Comparison of ENCODE assay signal across 8 cellular contexts in genomic region chrX:123648028-123648810, GRCh38.
DNase-seq lines count a peak whose midpoint lies in the region; ATAC-seq and TF ChIP-seq lines count a peak whose summit lies in the region.

No MANE protein-coding gene starts in this region.

- in situ Hi-C loops in transverse colon (cut with MboI; ENCODE audit: low pct_ligation_motif_present in 1 of 4, low pct_unique_long_range_greater_than_20kb in 1 of 4, low sequenced_read_pairs in 3 of 4), result no loop called here

- TF ChIP-seq POLR2A in transverse colon (IDR thresholded peaks at IDR 0.05), result no peak

- H3K36me3 Mint-ChIP-seq in activated naive CD4-positive, alpha-beta T cell treated with anti-CD3 and anti-CD28 coated beads for 36 hours (ENCODE audit: low read depth), result peaks cover 24% of the 10 kb centered on the region
- peaks cover 33% of the 10 kb centered on the region for H3K36me3 Mint-ChIP-seq in activated B cell treated with CpG ODN at 0.5 μM for 24 hours (ENCODE audit: low read depth)

- ATAC-seq in activated B cell treated with CpG ODN at 0.5 μM for 24 hours (ENCODE audit: low read depth) (peak; percentile 70), HG03045 (IDR thresholded peaks at IDR 0.05; ENCODE audit: unreplicated experiment) (no peak)

- H3K9me3 ChIP-seq in iPS-18c (ENCODE audit: control insufficient read depth, insufficient read depth, low read length) (peaks cover 4% of the 10 kb centered on the region), transverse colon (no peaks in the 10 kb centered on the region)

- TF ChIP-seq EP300 in transverse colon (IDR thresholded peaks at IDR 0.05; ENCODE audit: low read depth), result no peak

- H3K4me1 Mint-ChIP-seq in activated naive CD4-positive, alpha-beta T cell treated with anti-CD3 and anti-CD28 coated beads for 36 hours (ENCODE audit: low read depth), result peaks cover 41% of the 10 kb centered on the region
- H3K4me1 Mint-ChIP-seq in activated B cell treated with CpG ODN at 0.5 μM for 24 hours, result peaks cover 34% of the 10 kb centered on the region

- DNase-seq in activated naive CD4-positive, alpha-beta T cell treated with anti-CD3 and anti-CD28 coated beads for 36 hours, result peak; percentile 54
- no peak for DNase-seq in activated naive CD4-positive, alpha-beta T cell treated with Interleukin-2 at 50 U/mL for 16 hours
- no peak for DNase-seq in activated B cell treated with CpG ODN at 0.5 μM for 24 hours
- peak; percentile 42 for DNase-seq in transverse colon
- no peak for DNase-seq in AG08395 (ENCODE audit: low spot score)
- no peak for DNase-seq in activated CD4-positive, CD25-positive, alpha-beta regulatory T cell treated with anti-CD3 and anti-CD28 coated beads, Interleukin-2, amount 50 U/mL, for 72 hours

- H3K27ac Mint-ChIP-seq in activated naive CD4-positive, alpha-beta T cell treated with anti-CD3 and anti-CD28 coated beads for 36 hours, result no peak overlapping the region
- no peak overlapping the region for H3K27ac Mint-ChIP-seq in activated B cell treated with CpG ODN at 0.5 μM for 24 hours

- H3K4me3 ChIP-seq in iPS-18c (ENCODE audit: insufficient read depth, low read depth, low read length) (0 out of 2 replicates have a peak overlapping the region, but pooled peaks have one; percentile 3), transverse colon (no peak overlapping the region)

- no peaks in the 10 kb centered on the region for H3K27me3 Mint-ChIP-seq in activated naive CD4-positive, alpha-beta T cell treated with anti-CD3 and anti-CD28 coated beads for 36 hours (ENCODE audit: low read depth)
- H3K27me3 Mint-ChIP-seq in activated B cell treated with CpG ODN at 0.5 μM for 24 hours, result no peaks in the 10 kb centered on the region

- peaks cover 0 to 13% (median 0%) of the 10 kb centered on the region in 4 donors for H3K4me1 ChIP-seq in transverse colon

- no peaks in the 10 kb centered on the region for H3K27me3 ChIP-seq in transverse colon

- POLR2A ChIA-PET in activated B cell treated with CpG ODN at 0.5 μM for 24 hours (lab: Charles Lee), result interaction anchor here (0.6 kb wide), 1 partner anchor 25 kb away, joined by 3 read pairs; no protein-coding TSS in a partner anchor

- no peak overlapping the region for H3K4me3 Mint-ChIP-seq in activated naive CD4-positive, alpha-beta T cell treated with anti-CD3 and anti-CD28 coated beads for 36 hours
- no peak overlapping the region for H3K4me3 Mint-ChIP-seq in activated B cell treated with CpG ODN at 0.5 μM for 24 hours

- H3K27ac ChIP-seq in transverse colon, result peak overlapping the region in 2 of 4 donors; percentile 37 to 40

- WGBS in transverse colon (ENCODE audit: low coverage in 1 of 2), 2 donors, result 54% methylated on average over 19 of the region's 20 CpGs; no CpG with 5 or more reads in 1 of the 2 donors

- no peaks in the 10 kb centered on the region for H3K36me3 ChIP-seq in transverse colon

- CTCF ChIA-PET in activated naive CD4-positive, alpha-beta T cell treated with anti-CD3 and anti-CD28 coated beads for 36 hours (lab: Charles Lee), result no interaction called here
- CTCF ChIA-PET in activated B cell treated with CpG ODN at 0.5 μM for 24 hours (lab: Charles Lee), result no interaction called here

- intact Hi-C loops in activated naive CD4-positive, alpha-beta T cell treated with anti-CD3 and anti-CD28 coated beads for 36 hours (cut with micrococcal nuclease), result no loop called here
- intact Hi-C loops in activated B cell treated with CpG ODN at 0.5 μM for 24 hours (cut with micrococcal nuclease) (no loop called here), transverse colon (cut with DNase I; ENCODE audit: low total_unique reads) (no loop called here)

- H3K9me3 Mint-ChIP-seq in activated naive CD4-positive, alpha-beta T cell treated with anti-CD3 and anti-CD28 coated beads for 36 hours, result no peaks in the 10 kb centered on the region
- H3K9me3 Mint-ChIP-seq in activated B cell treated with CpG ODN at 0.5 μM for 24 hours, result no peaks in the 10 kb centered on the region

- TF ChIP-seq CTCF in activated B cell treated with CpG ODN at 0.5 μM for 24 hours (IDR thresholded peaks at IDR 0.05), result no peak
- TF ChIP-seq CTCF in transverse colon (IDR thresholded peaks at IDR 0.05), result no peak

Comparison
In these comparisons a context has a peak if more than half of its experiments do, and no peak if none do; other contexts are left out.
1. DNase-seq: peak in activated naive CD4-positive, alpha-beta T cell treated with anti-CD3 and anti-CD28 coated beads for 36 hours (single experiment) and transverse colon (single experiment); none in activated naive CD4-positive, alpha-beta T cell treated with Interleukin-2 at 50 U/mL for 16 hours (single experiment), activated B cell treated with CpG ODN at 0.5 μM for 24 hours (single experiment), AG08395 (single experiment) and activated CD4-positive, CD25-positive, alpha-beta regulatory T cell treated with anti-CD3 and anti-CD28 coated beads, Interleukin-2, amount 50 U/mL, for 72 hours (single experiment).